In genomic region chr4:164997941-164998340, GRCh38 we compare ENCODE assay signal across 19 cellular contexts. TPM values are rescaled to one million over a fixed set of nuclear protein-coding genes. Genes with fewer than 3 reads are reported as not detected.
"Had no signal": no experiment of that assay in that cellular context is flagged by ENCODE, and none has a peak within 500 bp of the region (broad histone marks: within the 10 kb centered on the region; RNA-seq: fewer than 3 reads in every experiment).

No MANE protein-coding gene starts in this region.

- ATAC-seq: activated CD8-positive, alpha-beta T cell treated with anti-CD3 and anti-CD28 coated beads for 36 hours; activated T-cell treated with anti-CD3 and anti-CD28 coated beads, Interleukin-2, amount 50 U/mL, for 72 hours; effector memory CD8-positive, alpha-beta T cell; left ventricle myocardium superior; natural killer cell treated with Interleukin-12 subunit alpha and Interleukin-12 subunit beta and Interleukin-15 and Interleukin-18, amount 100 ng/mL, for 72 hours; T-helper 17 cell had no signal

- H3K4me1 ChIP-seq: upper lobe of left lung had no signal

- H3K4me3 ChIP-seq: hepatocyte, upper lobe of left lung had no signal

- H3K27me3 ChIP-seq: hepatocyte, upper lobe of left lung had no signal

- H3K9me3 ChIP-seq: upper lobe of left lung had no signal

- H3K36me3 ChIP-seq: upper lobe of left lung had no signal

- H3K27ac ChIP-seq: epithelial cell of prostate, hepatocyte, upper lobe of left lung had no signal

- DNase-seq: activated CD4-positive, alpha-beta T cell treated with anti-CD3 and anti-CD28 coated beads for 48 hours; activated CD8-positive, alpha-beta T cell treated with anti-CD3 and anti-CD28 coated beads for 36 hours; activated gamma-delta T cell treated with Interleukin-2 at 50 U/mL for 16 hours; activated T-cell treated with anti-CD3 and anti-CD28 coated beads, Interleukin-2, amount 50 U/mL, for 72 hours; amniotic stem cell; effector memory CD8-positive, alpha-beta T cell; kidney; left ventricle myocardium superior; stimulated activated CD4-positive, alpha-beta T cell treated with anti-CD3 and anti-CD28 coated beads, Interleukin-2, amount 100 ng/mL, for 48 hours; stimulated activated naive CD4-positive, alpha-beta T cell; T-helper 17 cell; upper lobe of left lung had no signal

RNA-seq across cellular contexts. Expression of gene TRIM61, which starts 20.5 kb away (rescaled TPM):
- total RNA-seq: hepatocyte had no signal

RNA-seq across cellular contexts. Expression of gene TRIM60, which starts 33.9 kb away (rescaled TPM):
- total RNA-seq: activated CD8-positive, alpha-beta T cell treated with anti-CD3 and anti-CD28 coated beads for 36 hours; activated T-cell treated with anti-CD3 and anti-CD28 coated beads, Interleukin-2, amount 50 U/mL, for 72 hours; fibroblast of lung; frontal cortex; hepatocyte; kidney; left ventricle myocardium superior; natural killer cell treated with Interleukin-12 subunit alpha and Interleukin-12 subunit beta and Interleukin-15 and Interleukin-18, amount 100 ng/mL, for 72 hours; subcutaneous adipose tissue; T-helper 17 cell; upper lobe of left lung; WTC11 had no signal

RNA-seq across cellular contexts. Expression of gene TRIM75, which starts 55.7 kb away (rescaled TPM):
- total RNA-seq: activated CD8-positive, alpha-beta T cell treated with anti-CD3 and anti-CD28 coated beads for 36 hours; activated T-cell treated with anti-CD3 and anti-CD28 coated beads, Interleukin-2, amount 50 U/mL, for 72 hours; fibroblast of lung; frontal cortex; kidney; left ventricle myocardium superior; natural killer cell treated with Interleukin-12 subunit alpha and Interleukin-12 subunit beta and Interleukin-15 and Interleukin-18, amount 100 ng/mL, for 72 hours; subcutaneous adipose tissue; T-helper 17 cell; upper lobe of left lung; WTC11 had no signal
